Comparison of ENCODE assay signal across 18 cellular contexts in the genomic region with DNA sequence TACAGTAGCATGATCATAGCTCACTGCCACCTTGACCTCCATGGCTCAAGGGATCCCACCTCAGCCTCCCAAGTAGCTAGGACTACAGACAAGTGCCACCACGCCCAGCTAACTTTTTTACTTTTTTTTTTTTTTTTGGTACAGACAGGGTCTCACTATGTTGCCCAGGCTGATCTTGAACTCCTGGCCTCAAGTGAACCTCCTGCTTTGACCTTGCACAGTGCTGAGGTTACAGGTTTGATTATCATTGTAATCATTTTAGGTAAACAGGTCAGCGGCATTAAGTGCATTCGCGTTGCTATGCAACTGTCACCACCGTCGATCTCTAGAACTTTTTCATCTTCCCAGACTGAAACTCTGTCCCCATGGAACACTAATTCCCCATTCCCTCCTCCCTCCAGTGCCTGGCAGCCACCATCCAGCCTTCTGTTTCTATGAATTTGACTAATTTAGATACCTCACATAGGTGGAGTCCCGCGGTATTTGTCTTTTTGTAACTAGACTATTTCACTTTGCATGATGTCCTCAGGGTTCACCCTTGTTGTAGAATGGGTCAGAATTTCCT. TPM values are rescaled to one million over a fixed set of nuclear protein-coding genes. Genes with fewer than 3 reads are reported as not detected.
DNase-seq lines count a peak whose midpoint lies in the region; ATAC-seq and TF ChIP-seq lines count a peak whose summit lies in the region.
"Had no signal": no experiment of that assay in that cellular context is flagged by ENCODE, and none has a peak within 500 bp of the region (broad histone marks: within the 10 kb centered on the region; RNA-seq: fewer than 3 reads in every experiment).

No MANE protein-coding gene starts in this region.

- no peak overlapping the region for H3K9ac ChIP-seq in endodermal cell (ENCODE audit: extremely low read depth, low read length, poor library complexity, severe bottlenecking)

- no peaks in the 10 kb centered on the region for H3K4me1 ChIP-seq in endodermal cell (ENCODE audit: control insufficient read depth, insufficient read depth, low read length)

- H3K9me3 Mint-ChIP-seq in endodermal cell (peaks cover 7% of the 10 kb centered on the region), progenitor cell of endocrine pancreas (ENCODE audit: low read depth) (peaks cover 3% of the 10 kb centered on the region)

- no peak overlapping the region for H3K4me3 Mint-ChIP-seq in T-helper 17 cell
- no peak overlapping the region for H3K4me3 Mint-ChIP-seq in endodermal cell
- no peak overlapping the region for H3K4me3 Mint-ChIP-seq in progenitor cell of endocrine pancreas (ENCODE audit: low read depth)

- ATAC-seq in T-helper 17 cell = no peak

- 81 to 93% methylated on average over 5 to 8 of the region's 8 CpGs for whole genome bisulfite sequencing in endodermal cell (ENCODE audit: insufficient coverage in 1 of 2, insufficient read length in 1 of 2), 2 experiments

- DNase-seq in activated CD8-positive, alpha-beta memory T cell treated with anti-CD3 and anti-CD28 coated beads for 24 hours = peak; percentile 35
- no peak for DNase-seq in activated CD8-positive, alpha-beta memory T cell treated with anti-CD3 and anti-CD28 coated beads, Interleukin-2, amount 50 U/mL, for 4 hours
- DNase-seq in T-helper 17 cell (no peak), endodermal cell (peak; percentile 20), progenitor cell of endocrine pancreas (ENCODE audit: low spot score, unreplicated experiment) (no peak), NOMO-1 treated with DMSO at 0.1 percent for 48 hours (lab: John Stamatoyannopoulos, UW; ENCODE audit: unreplicated experiment) (no peak), pons (ENCODE audit: low spot score) (no peak)
- no peak for DNase-seq in activated CD4-positive, CD25-positive, alpha-beta regulatory T cell (lab: John Stamatoyannopoulos, UW)
- DNase-seq: ACHN; effector CD8-positive, alpha-beta T cell; left ventricle myocardium inferior; NCI-H1105; NCI-H2171 treated with DMSO at 0.1 percent for 48 hours; SJCRH30; stimulated activated CD4-positive, alpha-beta T cell treated with anti-CD3 and anti-CD28 coated beads, Interleukin-4, amount 100 ng/mL, for 4 hours; transverse colon had no signal

- H3K4me1 Mint-ChIP-seq in T-helper 17 cell = peaks cover 38% of the 10 kb centered on the region
- H3K4me1 Mint-ChIP-seq in endodermal cell = no peaks in the 10 kb centered on the region
- peaks cover 25% of the 10 kb centered on the region for H3K4me1 Mint-ChIP-seq in progenitor cell of endocrine pancreas (ENCODE audit: low read depth)

- H3K36me3 Mint-ChIP-seq in T-helper 17 cell (ENCODE audit: low read depth) (peaks cover 6% of the 10 kb centered on the region), endodermal cell (ENCODE audit: low read depth) (peaks cover 11% of the 10 kb centered on the region), progenitor cell of endocrine pancreas (ENCODE audit: insufficient read depth) (no peaks in the 10 kb centered on the region)

- TF ChIP-seq CTCF in endodermal cell (conservative IDR thresholded peaks at IDR 0.05) (no peak), progenitor cell of endocrine pancreas (IDR thresholded peaks at IDR 0.05; ENCODE audit: unreplicated experiment) (no peak)

- H3K36me3 ChIP-seq in endodermal cell (ENCODE audit: control insufficient read depth, insufficient read depth, low read length) = no peaks in the 10 kb centered on the region
- H3K36me3 ChIP-seq: breast epithelium, left ventricle myocardium inferior, SJCRH30, transverse colon had no signal

- H3K9me3 ChIP-seq in T-helper 17 cell (ENCODE audit: control insufficient read depth, low read length, poor library complexity, severe bottlenecking) (no peaks in the 10 kb centered on the region), endodermal cell (ENCODE audit: control insufficient read depth, low read length) (peaks cover 4% of the 10 kb centered on the region)
- H3K9me3 ChIP-seq: SJCRH30, transverse colon had no signal

- no peaks in the 10 kb centered on the region for H3K27me3 ChIP-seq in endodermal cell (ENCODE audit: control insufficient read depth, insufficient read depth, low read length, poor library complexity, severe bottlenecking)
- H3K27me3 ChIP-seq: breast epithelium, SJCRH30, transverse colon had no signal

- H3K27me3 Mint-ChIP-seq in T-helper 17 cell = no peaks in the 10 kb centered on the region
- no peaks in the 10 kb centered on the region for H3K27me3 Mint-ChIP-seq in endodermal cell (ENCODE audit: insufficient read depth)
- H3K27me3 Mint-ChIP-seq in progenitor cell of endocrine pancreas = no peaks in the 10 kb centered on the region

- no peak overlapping the region for H3K4me3 ChIP-seq in endodermal cell (ENCODE audit: low read length)
- H3K4me3 ChIP-seq: breast epithelium, left ventricle myocardium inferior, SJCRH30, transverse colon had no signal

- H3K27ac Mint-ChIP-seq in T-helper 17 cell (peak overlapping the region; percentile 74), endodermal cell (no peak overlapping the region), progenitor cell of endocrine pancreas (peak overlapping the region; percentile 85)

- no peak overlapping the region for H3K27ac ChIP-seq in endodermal cell (ENCODE audit: low read depth, low read length)
- H3K27ac ChIP-seq: breast epithelium, left ventricle myocardium inferior, SJCRH30, transverse colon had no signal

RNA-seq across cellular contexts. Expression of gene CARD19, which starts 5.8 kb away (rescaled TPM):
- total RNA-seq in T-helper 17 cell (10 to 100 TPM; 45.2 to 54.4 TPM), endodermal cell (10 to 100 TPM; 16.4 to 21.9 TPM), progenitor cell of endocrine pancreas (19.3 and 20.4 TPM in 2 replicates)
- polyA plus RNA-seq in endodermal cell (2013, experiment 1 of 2) = 32.1 TPM
- 29.8 TPM for polyA plus RNA-seq in endodermal cell (2013, experiment 2 of 2)

RNA-seq across cellular contexts. Expression of gene SUSD3, which starts 31.7 kb away (rescaled TPM):
- total RNA-seq in T-helper 17 cell (10 to 100 TPM; 47.2 to 62.3 TPM), endodermal cell (1 to 10 TPM; 5.1 to 5.9 TPM), progenitor cell of endocrine pancreas (0.43 and 1.2 TPM in 2 replicates)
- 3.1 TPM for polyA plus RNA-seq in endodermal cell (2013, experiment 1 of 2)
- polyA plus RNA-seq in endodermal cell (2013, experiment 2 of 2) = 2.7 TPM
- total RNA-seq: SJCRH30 had no signal
- polyA plus RNA-seq: neural cell had no signal

RNA-seq across cellular contexts. Expression of gene NINJ1, which starts 43.9 kb away (rescaled TPM):
- 100 to 1,000 TPM; 169 to 219 TPM for total RNA-seq in T-helper 17 cell
- total RNA-seq in endodermal cell = 10 to 100 TPM; 24.2 to 32.0 TPM
- polyA plus RNA-seq in endodermal cell (2013, experiment 1 of 2) = 29.8 TPM
- polyA plus RNA-seq in endodermal cell (2013, experiment 2 of 2) = 28.4 TPM
- total RNA-seq in progenitor cell of endocrine pancreas = 38.1 and 39.5 TPM in 2 replicates

Comparison
In these comparisons a context has a peak if more than half of its experiments do, and no peak if none do; other contexts are left out.
1. DNase-seq: peak in activated CD8-positive, alpha-beta memory T cell treated with anti-CD3 and anti-CD28 coated beads for 24 hours (single experiment) and endodermal cell (single experiment); none in activated CD8-positive, alpha-beta memory T cell treated with anti-CD3 and anti-CD28 coated beads, Interleukin-2, amount 50 U/mL, for 4 hours (single experiment), T-helper 17 cell (0 of 3), progenitor cell of endocrine pancreas (single experiment), NOMO-1 treated with DMSO at 0.1 percent for 48 hours (single experiment), pons (single experiment) and activated CD4-positive, CD25-positive, alpha-beta regulatory T cell (0 of 4).
2. RNA of gene SUSD3, which starts 31.7 kb away (total RNA-seq): 47.2 to 62.3 TPM in T-helper 17 cell; 5.1 to 5.9 TPM in endodermal cell and 0.43 to 1.2 TPM in progenitor cell of endocrine pancreas; every median in the first group is over 4 times any median in the second.